Comparison of ENCODE assay signal across 9 cellular contexts in genomic region chr12:92561543-92561899, GRCh38.
DNase-seq lines count a peak whose midpoint lies in the region; ATAC-seq and TF ChIP-seq lines count a peak whose summit lies in the region.
"Had no signal": no experiment of that assay in that cellular context is flagged by ENCODE, and none has a peak within 500 bp of the region (broad histone marks: within the 10 kb centered on the region; RNA-seq: fewer than 3 reads in every experiment).

No MANE protein-coding gene starts in this region.

- ATAC-seq in esophagus mucosa (peak; percentile 25), HG02623 (IDR thresholded peaks at IDR 0.05; ENCODE audit: unreplicated experiment) (no peak)

- H3K4me1 Mint-ChIP-seq in glutamatergic neuron (ENCODE audit: low read depth, unreplicated experiment) = peaks cover 4% of the 10 kb centered on the region

- DNase-seq in EH (ENCODE audit: low read depth) (peak; percentile 90), NCI-H345 (lab: John Stamatoyannopoulos, UW) (peak; percentile 77), putamen (ENCODE audit: low spot score) (peak; percentile 30), GM20000 (ENCODE audit: low spot score) (no peak), SW480 (ENCODE audit: low spot score) (no peak), glutamatergic neuron (no peak)
- DNase-seq: activated CD4-positive, alpha-beta T cell treated with anti-CD3 and anti-CD28 coated beads, Interleukin-2, amount 10 ng/mL, durations not matched to agents 24 days and 14 days had no signal

- no peaks in the 10 kb centered on the region for H3K36me3 Mint-ChIP-seq in glutamatergic neuron (ENCODE audit: unreplicated experiment)

- no peaks in the 10 kb centered on the region for H3K9me3 Mint-ChIP-seq in glutamatergic neuron (ENCODE audit: unreplicated experiment)

- H3K27me3 Mint-ChIP-seq in glutamatergic neuron (ENCODE audit: unreplicated experiment) = no peaks in the 10 kb centered on the region
- H3K27me3 Mint-ChIP-seq: activated CD4-positive, alpha-beta T cell treated with anti-CD3 and anti-CD28 coated beads, Interleukin-2, amount 10 ng/mL, durations not matched to agents 24 days and 14 days had no signal

- TF ChIP-seq CTCF in GM20000 (IDR thresholded peaks at IDR 0.05; ENCODE audit: extremely low read depth, missing control alignments) (no peak), glutamatergic neuron (IDR thresholded peaks at IDR 0.05; ENCODE audit: partially characterized antibody, unreplicated experiment) (no peak)

- H3K27ac Mint-ChIP-seq in glutamatergic neuron (ENCODE audit: unreplicated experiment) = no peak overlapping the region

- no peak overlapping the region for H3K4me3 Mint-ChIP-seq in glutamatergic neuron (ENCODE audit: unreplicated experiment)
- H3K4me3 Mint-ChIP-seq: activated CD4-positive, alpha-beta T cell treated with anti-CD3 and anti-CD28 coated beads, Interleukin-2, amount 10 ng/mL, durations not matched to agents 24 days and 14 days had no signal

Comparison
In these comparisons a context has a peak if more than half of its experiments do, and no peak if none do; other contexts are left out.
1. DNase-seq: peak in EH (single experiment), NCI-H345 (single experiment) and putamen (single experiment); none in GM20000 (single experiment), SW480 (single experiment) and glutamatergic neuron (single experiment).